8 cellular contexts compared by ENCODE assay signal in genomic region chr1:89358287-89358893, GRCh38. TPM values are rescaled to one million over a fixed set of nuclear protein-coding genes. Genes with fewer than 3 reads are reported as not detected.
DNase-seq lines count a peak whose midpoint lies in the region; TF ChIP-seq lines count a peak whose summit lies in the region.

No MANE protein-coding gene starts in this region.

- H3K4me1 ChIP-seq in GM23248 (ENCODE audit: insufficient read depth) = peaks cover 9% of the 10 kb centered on the region

- H3K9me3 ChIP-seq in GM23248 (ENCODE audit: low read depth) = no peaks in the 10 kb centered on the region

- 24 to 25% methylated on average over 8 of the region's 8 CpGs for WGBS in GM23248 (ENCODE audit: low coverage in 1 of 2, low lambda C conversion rate in 2 of 2, missing lambda C conversion rate in 2 of 2), 2 experiments

- H3K36me3 Mint-ChIP-seq in glutamatergic neuron (ENCODE audit: unreplicated experiment) = no peaks in the 10 kb centered on the region

- no peak for TF ChIP-seq POLR2A in NB4 (IDR thresholded peaks at IDR 0.05; ENCODE audit: extremely low read depth, insufficient read length)

- no peak overlapping the region for H3K4me3 ChIP-seq in GM23248
- no peak overlapping the region for H3K4me3 ChIP-seq in NB4 (ENCODE audit: low read depth, low read length)

- no peaks in the 10 kb centered on the region for H4K20me1 ChIP-seq in GM23248 (ENCODE audit: insufficient read depth)

- TF ChIP-seq CTCF in NB4 (IDR thresholded peaks at IDR 0.05; ENCODE audit: low read depth, low read length) (peak; percentile 64), glutamatergic neuron (IDR thresholded peaks at IDR 0.05; ENCODE audit: partially characterized antibody, unreplicated experiment) (peak; percentile 61)

- no peak overlapping the region for H3K4me2 ChIP-seq in GM23248 (ENCODE audit: unreplicated experiment)

- H3K9ac ChIP-seq in GM23248 = no peak overlapping the region

- H3K27me3 Mint-ChIP-seq in glutamatergic neuron (ENCODE audit: unreplicated experiment) = no peaks in the 10 kb centered on the region

- no peaks in the 10 kb centered on the region for H3K4me1 Mint-ChIP-seq in glutamatergic neuron (ENCODE audit: low read depth, unreplicated experiment)

- no peaks in the 10 kb centered on the region for H3K9me3 Mint-ChIP-seq in glutamatergic neuron (ENCODE audit: unreplicated experiment)

- DNase-seq in DMS53 (lab: John Stamatoyannopoulos, UW) (peak; percentile 95), GM23248 (peak; percentile 86), NB4 (ENCODE audit: low read depth) (peak; percentile 78), SKM-1 (lab: John Stamatoyannopoulos, UW; ENCODE audit: unreplicated experiment) (peak; percentile 83), glutamatergic neuron (peak; percentile 80), posterior cingulate gyrus (peak; percentile 32 to 92 (median 74)), ureter (ENCODE audit: low spot score) (peak; percentile 73)
- peak; percentile 84 for DNase-seq in activated naive CD4-positive, alpha-beta T cell treated with anti-CD3 and anti-CD28 coated beads, Interleukin-2, amount 50 U/mL, for 16 hours

- in situ Hi-C loops in GM23248 (cut with MboI) = no loop called here

- H3K27ac Mint-ChIP-seq in glutamatergic neuron (ENCODE audit: unreplicated experiment) = no peak overlapping the region

- no peaks in the 10 kb centered on the region for H3F3A ChIP-seq in GM23248 (ENCODE audit: insufficient read depth)

- no peak overlapping the region for H3K27ac ChIP-seq in GM23248

- H3K27me3 ChIP-seq in GM23248 (replicated peaks; ENCODE audit: insufficient read depth) = no peaks in the 10 kb centered on the region

- H3K4me3 Mint-ChIP-seq in glutamatergic neuron (ENCODE audit: unreplicated experiment) = no peak overlapping the region

- no peaks in the 10 kb centered on the region for H3K36me3 ChIP-seq in GM23248 (ENCODE audit: low read depth)

- 0 out of 2 replicates have a peak overlapping the region, but pooled peaks have one; percentile 10 for H2AFZ ChIP-seq in GM23248

- intact Hi-C loops in posterior cingulate gyrus (cut with DNase I) = loop anchor here (1.0 to 10.0 kb wide), 3 partner anchors 274 to 386 kb away; no protein-coding TSS in a partner anchor

- no peaks in the 10 kb centered on the region for H3K79me2 ChIP-seq in GM23248 (ENCODE audit: insufficient read depth)

- no peaks in the 10 kb centered on the region for H3K9me2 ChIP-seq in GM23248 (ENCODE audit: insufficient read depth)

RNA-seq across cellular contexts. Expression of gene GBP6, which starts 5.5 kb away (rescaled TPM):
- not detected in 2 replicates for total RNA-seq in GM23248 (2014; rRNA removed; shearing (Covaris generic))
- not detected in 2 replicates for polyA plus RNA-seq in GM23248 (2016; fragmentation: Nextera tagmentation; extraction: Ambion mirVana)
- total RNA-seq in glutamatergic neuron (ENCODE audit: unreplicated experiment) = not detected
- not detected for total RNA-seq in ureter
